ENCODE assay signal across 17 cellular contexts in the genomic region with DNA sequence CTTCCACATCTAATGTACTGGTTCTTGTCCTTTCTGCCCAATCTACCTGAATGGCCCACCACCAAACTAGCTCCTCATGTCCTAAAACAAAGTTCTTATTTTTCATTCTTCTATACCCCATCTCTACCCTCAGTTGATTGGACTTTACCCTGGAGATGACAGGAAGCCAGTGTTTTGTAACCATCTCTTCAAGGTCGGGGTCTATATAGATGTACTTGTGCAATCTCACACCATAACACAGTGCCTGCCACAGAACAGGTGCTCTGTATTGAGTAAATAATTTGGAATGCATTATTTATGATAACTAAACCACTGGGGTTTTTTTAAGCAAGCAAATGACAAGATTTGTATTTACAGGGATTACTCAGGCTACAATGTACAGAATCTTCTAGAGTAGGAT.
DNase-seq lines count a peak whose midpoint lies in the region; ATAC-seq and TF ChIP-seq lines count a peak whose summit lies in the region.
"Had no signal": no experiment of that assay in that cellular context is flagged by ENCODE, and none has a peak within 500 bp of the region (broad histone marks: within the 10 kb centered on the region; RNA-seq: fewer than 3 reads in every experiment).

No MANE protein-coding gene starts in this region.

- peak; percentile 5 for DNase-seq in LHCN-M2 (ENCODE audit: low read depth)
- DNase-seq in SW480 (ENCODE audit: low spot score), result peak; percentile 4
- peak; percentile 49 for DNase-seq in fibroblast of villous mesenchyme (ENCODE audit: low read depth)
- DNase-seq in nephron progenitor cell, result no peak
- DNase-seq in activated effector memory CD4-positive, alpha-beta T cell treated with Interleukin-2 at 50 U/mL for 16 hours, result no peak
- DNase-seq in GM20000 (ENCODE audit: low spot score), result no peak
- DNase-seq in T-helper 17 cell, result no peak
- DNase-seq: ACHN; BE2C; C1 segment of cervical spinal cord; CD4-positive, CD25-positive, alpha-beta regulatory T cell; CD8-positive, alpha-beta memory T cell; DMS153; DMS79; GDM1; H9 had no signal

- TF ChIP-seq CTCF in fibroblast of villous mesenchyme (IDR thresholded peaks at IDR 0.05; ENCODE audit: insufficient read depth, low read depth, low read length) (no peak), nephron progenitor cell (IDR thresholded peaks at IDR 0.05) (no peak), GM20000 (IDR thresholded peaks at IDR 0.05; ENCODE audit: extremely low read depth, missing control alignments) (no peak)

- no peak for ATAC-seq in T-helper 17 cell

- H3K27ac Mint-ChIP-seq in nephron progenitor cell, result peak overlapping the region; percentile 13
- H3K27ac Mint-ChIP-seq in T-helper 17 cell, result no peak overlapping the region
- H3K27ac Mint-ChIP-seq: CD4-positive, CD25-positive, alpha-beta regulatory T cell; CD8-positive, alpha-beta memory T cell; H9; IgD-negative memory B cell had no signal

- H3K4me3 Mint-ChIP-seq in nephron progenitor cell, result no peak overlapping the region
- H3K4me3 Mint-ChIP-seq in T-helper 17 cell, result no peak overlapping the region
- H3K4me3 Mint-ChIP-seq: CD4-positive, CD25-positive, alpha-beta regulatory T cell; CD8-positive, alpha-beta memory T cell; H9; IgD-negative memory B cell had no signal

- H3K9me3 Mint-ChIP-seq in nephron progenitor cell, result peaks cover 2% of the 10 kb centered on the region
- H3K9me3 Mint-ChIP-seq: CD8-positive, alpha-beta memory T cell; H9 had no signal

- H3K4me1 Mint-ChIP-seq in nephron progenitor cell (peaks cover 40% of the 10 kb centered on the region), T-helper 17 cell (peaks cover 2% of the 10 kb centered on the region)
- H3K4me1 Mint-ChIP-seq: CD4-positive, CD25-positive, alpha-beta regulatory T cell; CD8-positive, alpha-beta memory T cell; IgD-negative memory B cell had no signal

- no peaks in the 10 kb centered on the region for H3K36me3 Mint-ChIP-seq in nephron progenitor cell (ENCODE audit: low read depth)
- H3K36me3 Mint-ChIP-seq in T-helper 17 cell (ENCODE audit: low read depth), result peaks cover 2% of the 10 kb centered on the region
- H3K36me3 Mint-ChIP-seq: CD4-positive, CD25-positive, alpha-beta regulatory T cell; CD8-positive, alpha-beta memory T cell; IgD-negative memory B cell had no signal

- H3K4me3 ChIP-seq in fibroblast of villous mesenchyme (ENCODE audit: low read depth, low read length), result no peak overlapping the region

- H3K27me3 Mint-ChIP-seq in nephron progenitor cell (ENCODE audit: low read depth, poor library complexity) (peaks cover 17% of the 10 kb centered on the region), T-helper 17 cell (peaks cover 62% of the 10 kb centered on the region)

- no peaks in the 10 kb centered on the region for H3K9me3 ChIP-seq in T-helper 17 cell (ENCODE audit: control insufficient read depth, low read length, poor library complexity, severe bottlenecking)
- H3K9me3 ChIP-seq: BE2C had no signal

Comparison
In these comparisons a context has a peak if more than half of its experiments do, and no peak if none do; other contexts are left out.
1. DNase-seq: peak in LHCN-M2 (single experiment), SW480 (single experiment) and fibroblast of villous mesenchyme (single experiment); none in nephron progenitor cell (single experiment), activated effector memory CD4-positive, alpha-beta T cell treated with Interleukin-2 at 50 U/mL for 16 hours (single experiment), GM20000 (single experiment) and T-helper 17 cell (0 of 3).